23 cellular contexts compared by ENCODE assay signal in the genomic region with DNA sequence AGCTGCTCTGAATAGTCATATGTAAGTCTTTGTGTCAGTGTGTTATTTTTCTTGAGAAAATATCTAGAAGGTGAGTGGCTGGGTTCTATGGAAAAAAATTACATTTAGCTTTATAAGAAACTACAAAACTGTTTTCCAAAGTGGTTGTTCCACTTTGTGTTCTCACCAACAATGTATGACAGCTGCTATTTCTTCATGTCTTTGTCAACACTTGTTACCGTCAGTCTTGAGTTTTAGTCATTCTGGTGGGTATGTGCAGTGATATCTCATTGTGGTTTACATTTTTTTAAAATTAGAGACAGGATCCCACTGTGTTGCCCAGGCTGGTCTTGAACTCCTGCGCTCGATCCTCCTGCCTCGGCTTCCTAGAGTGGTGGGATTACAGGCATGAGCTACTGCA.
"Had no signal": no experiment of that assay in that cellular context is flagged by ENCODE, and none has a peak within 500 bp of the region (broad histone marks: within the 10 kb centered on the region; RNA-seq: fewer than 3 reads in every experiment).

No MANE protein-coding gene starts in this region.

- H3K27me3 ChIP-seq: ascending aorta, body of pancreas had no signal

- H3K9me3 ChIP-seq: ascending aorta, body of pancreas had no signal

- FAIRE-seq: RCC 7860 had no signal

- H3K4me1 ChIP-seq: body of pancreas had no signal

- DNase-seq: activated CD4-positive, alpha-beta T cell treated with anti-CD3 and anti-CD28 coated beads for 1 hour; activated CD4-positive, alpha-beta T cell treated with anti-CD3 and anti-CD28 coated beads, Interleukin-2, amount 10 ng/mL, durations not matched to agents 24 days and 14 days; activated CD4-positive, alpha-beta T cell treated with anti-CD3 and anti-CD28 coated beads, Interleukin-2, amount 50 U/mL, for 48 hours; activated CD8-positive, alpha-beta memory T cell treated with anti-CD3 and anti-CD28 coated beads, Interleukin-2, amount 10 ng/mL, durations not matched to agents 7 days and 5 days; activated effector memory CD4-positive, alpha-beta T cell treated with Interleukin-2 at 50 U/mL for 16 hours; activated naive CD4-positive, alpha-beta T cell; activated T-cell treated with anti-CD3 and anti-CD28 coated beads, Interleukin-2, amount 50 U/mL, for 24 hours; amniotic stem cell; body of pancreas; MM.1S; NCI-H1105; NCI-H1436; NCI-H187; NCI-H2081; NCI-H510A treated with DMSO at 0.1 percent for 48 hours; NCI-H69; NK-92 treated with Interleukin-12 subunit alpha and Interleukin-12 subunit beta, amount 100 ng/mL, for 24 hours; SHP77; T-helper 17 cell; T-helper 9 cell had no signal

- ATAC-seq: activated CD8-positive, alpha-beta memory T cell treated with anti-CD3 and anti-CD28 coated beads, Interleukin-2, amount 10 ng/mL, durations not matched to agents 7 days and 5 days; body of pancreas; T-helper 17 cell; WTC11 had no signal

- H3K27ac ChIP-seq: body of pancreas had no signal

- H3K4me3 ChIP-seq: ascending aorta, body of pancreas had no signal

- H3K36me3 ChIP-seq: ascending aorta had no signal
